ENCODE assay signal across 1 cellular context in the genomic region with DNA sequence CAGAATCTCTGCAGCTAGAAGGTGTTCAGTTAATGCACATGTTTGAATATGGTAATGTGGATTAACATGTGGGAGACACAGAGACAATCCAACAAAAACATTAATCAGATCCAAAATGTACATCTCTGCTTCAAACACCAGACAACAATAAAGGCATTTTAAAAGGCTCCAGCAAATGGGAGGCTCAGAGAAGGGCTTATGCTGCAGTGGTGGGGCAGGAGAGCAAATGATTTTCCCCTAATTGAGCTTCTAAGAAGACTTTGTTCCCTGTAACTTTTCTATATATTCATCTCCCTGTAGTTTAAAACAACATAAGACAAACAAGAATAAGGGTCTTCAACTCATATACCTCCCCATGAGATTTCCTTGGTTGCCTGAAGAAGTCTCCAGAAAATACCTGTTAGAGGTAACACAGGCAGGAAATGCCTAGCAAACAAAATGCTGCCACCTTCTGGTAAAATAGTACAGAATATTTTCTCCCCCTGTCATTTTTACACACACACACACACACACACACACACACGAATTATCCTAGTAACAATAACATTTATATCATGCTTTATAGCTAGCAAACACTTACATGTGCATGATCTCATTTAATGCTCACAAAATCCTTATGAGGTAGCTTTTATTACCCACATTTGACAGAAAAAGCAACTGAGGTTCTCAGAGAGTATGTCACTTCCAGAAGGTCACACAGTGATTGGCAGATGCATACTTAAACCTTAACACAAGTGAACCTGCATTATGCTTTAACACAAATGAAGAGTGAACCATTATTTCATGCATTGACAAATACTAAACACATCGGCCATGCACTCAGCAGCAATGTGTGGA.
TF ChIP-seq lines count a peak whose summit lies in the region.

No MANE protein-coding gene starts in this region.

TF ChIP-seq in HEK293, 187 proteins besides CTCF, POLR2A, EP300 and RAD21 (continued from another document):
- TF ChIP-seq ZNF426 (tag by site-specific recombination; IDR thresholded peaks at IDR 0.05) = no peak
- TF ChIP-seq ZFP37 (tag by site-specific recombination; IDR thresholded peaks at IDR 0.05) = no peak
- TF ChIP-seq ZSCAN5A (tag by site-specific recombination; IDR thresholded peaks at IDR 0.05) = no peak
- TF ChIP-seq ZEB2 (tag by site-specific recombination; IDR thresholded peaks at IDR 0.05) = 0 out of 2 replicates have a peak, but pooled peaks have one; percentile 41
- TF ChIP-seq, protein P1, sequence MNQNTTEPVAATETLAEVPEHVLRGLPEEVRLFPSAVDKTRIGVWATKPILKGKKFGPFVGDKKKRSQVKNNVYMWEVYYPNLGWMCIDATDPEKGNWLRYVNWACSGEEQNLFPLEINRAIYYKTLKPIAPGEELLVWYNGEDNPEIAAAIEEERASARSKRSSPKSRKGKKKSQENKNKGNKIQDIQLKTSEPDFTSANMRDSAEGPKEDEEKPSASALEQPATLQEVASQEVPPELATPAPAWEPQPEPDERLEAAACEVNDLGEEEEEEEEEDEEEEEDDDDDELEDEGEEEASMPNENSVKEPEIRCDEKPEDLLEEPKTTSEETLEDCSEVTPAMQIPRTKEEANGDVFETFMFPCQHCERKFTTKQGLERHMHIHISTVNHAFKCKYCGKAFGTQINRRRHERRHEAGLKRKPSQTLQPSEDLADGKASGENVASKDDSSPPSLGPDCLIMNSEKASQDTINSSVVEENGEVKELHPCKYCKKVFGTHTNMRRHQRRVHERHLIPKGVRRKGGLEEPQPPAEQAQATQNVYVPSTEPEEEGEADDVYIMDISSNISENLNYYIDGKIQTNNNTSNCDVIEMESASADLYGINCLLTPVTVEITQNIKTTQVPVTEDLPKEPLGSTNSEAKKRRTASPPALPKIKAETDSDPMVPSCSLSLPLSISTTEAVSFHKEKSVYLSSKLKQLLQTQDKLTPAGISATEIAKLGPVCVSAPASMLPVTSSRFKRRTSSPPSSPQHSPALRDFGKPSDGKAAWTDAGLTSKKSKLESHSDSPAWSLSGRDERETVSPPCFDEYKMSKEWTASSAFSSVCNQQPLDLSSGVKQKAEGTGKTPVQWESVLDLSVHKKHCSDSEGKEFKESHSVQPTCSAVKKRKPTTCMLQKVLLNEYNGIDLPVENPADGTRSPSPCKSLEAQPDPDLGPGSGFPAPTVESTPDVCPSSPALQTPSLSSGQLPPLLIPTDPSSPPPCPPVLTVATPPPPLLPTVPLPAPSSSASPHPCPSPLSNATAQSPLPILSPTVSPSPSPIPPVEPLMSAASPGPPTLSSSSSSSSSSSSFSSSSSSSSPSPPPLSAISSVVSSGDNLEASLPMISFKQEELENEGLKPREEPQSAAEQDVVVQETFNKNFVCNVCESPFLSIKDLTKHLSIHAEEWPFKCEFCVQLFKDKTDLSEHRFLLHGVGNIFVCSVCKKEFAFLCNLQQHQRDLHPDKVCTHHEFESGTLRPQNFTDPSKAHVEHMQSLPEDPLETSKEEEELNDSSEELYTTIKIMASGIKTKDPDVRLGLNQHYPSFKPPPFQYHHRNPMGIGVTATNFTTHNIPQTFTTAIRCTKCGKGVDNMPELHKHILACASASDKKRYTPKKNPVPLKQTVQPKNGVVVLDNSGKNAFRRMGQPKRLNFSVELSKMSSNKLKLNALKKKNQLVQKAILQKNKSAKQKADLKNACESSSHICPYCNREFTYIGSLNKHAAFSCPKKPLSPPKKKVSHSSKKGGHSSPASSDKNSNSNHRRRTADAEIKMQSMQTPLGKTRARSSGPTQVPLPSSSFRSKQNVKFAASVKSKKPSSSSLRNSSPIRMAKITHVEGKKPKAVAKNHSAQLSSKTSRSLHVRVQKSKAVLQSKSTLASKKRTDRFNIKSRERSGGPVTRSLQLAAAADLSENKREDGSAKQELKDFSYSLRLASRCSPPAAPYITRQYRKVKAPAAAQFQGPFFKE (tag by site-specific recombination; IDR thresholded peaks at IDR 0.05; ENCODE audit: borderline replicate concordance) = no peak
- TF ChIP-seq SP2 (tag by site-specific recombination; IDR thresholded peaks at IDR 0.05) = no peak
- no peak for TF ChIP-seq ZNF138 (tag by site-specific recombination; IDR thresholded peaks at IDR 0.05; ENCODE audit: borderline replicate concordance)
